12 cellular contexts compared by ENCODE assay signal in genomic region chr5:93595420-93596136, GRCh38. TPM values are rescaled to one million over a fixed set of nuclear protein-coding genes. Genes with fewer than 3 reads are reported as not detected.
A peak's percentile ranks its signal among the peaks of the same experiment; 100 is the strongest.
DNase-seq lines count a peak whose midpoint lies in the region; ATAC-seq and TF ChIP-seq lines count a peak whose summit lies in the region.
"Had no signal": no experiment of that assay in that cellular context is flagged by ENCODE, and none has a peak within 500 bp of the region (broad histone marks: within the 10 kb centered on the region; RNA-seq: fewer than 3 reads in every experiment).

No MANE protein-coding gene starts in this region.

- no peak overlapping the region for H2AFZ ChIP-seq in trophoblast cell (ENCODE audit: insufficient read depth, low read length, poor library complexity)

- H4K12ac ChIP-seq in trophoblast cell (ENCODE audit: low read depth, low read length) = no peak overlapping the region

- H3K79me1 ChIP-seq in trophoblast cell (ENCODE audit: low read length) = no peaks in the 10 kb centered on the region

- no peak overlapping the region for H2AK5ac ChIP-seq in trophoblast cell (ENCODE audit: low read length)

- H3K9me3 ChIP-seq in esophagus muscularis mucosa (no peaks in the 10 kb centered on the region), trophoblast cell (ENCODE audit: insufficient read depth, low read depth, low read length) (peaks cover 10% of the 10 kb centered on the region)

- no peak for TF ChIP-seq CTCF in esophagus muscularis mucosa (IDR thresholded peaks at IDR 0.05)

- peaks cover 0 to 41% (median 0%) of the 10 kb centered on the region in 4 donors for H3K27me3 ChIP-seq in esophagus muscularis mucosa
- peaks cover 76% of the 10 kb centered on the region for H3K27me3 ChIP-seq in trophoblast cell (ENCODE audit: insufficient read depth, low read length)

- H4K8ac ChIP-seq in trophoblast cell (ENCODE audit: low read depth, low read length) = no peak overlapping the region

- no peaks in the 10 kb centered on the region for H3K79me2 ChIP-seq in trophoblast cell (ENCODE audit: control insufficient read depth, insufficient read depth, low read length, poor library complexity)

- no peak overlapping the region for H4K91ac ChIP-seq in trophoblast cell (ENCODE audit: low read depth, low read length)

- H2BK12ac ChIP-seq in trophoblast cell (ENCODE audit: low read length) = no peak overlapping the region

- peak overlapping the region in 2 of 4 donors; percentile 2 to 20 for H3K4me3 ChIP-seq in esophagus muscularis mucosa
- H3K4me3 ChIP-seq in trophoblast cell (ENCODE audit: low read depth, low read length) = no peak overlapping the region

- no peak for TF ChIP-seq EP300 in esophagus muscularis mucosa (IDR thresholded peaks at IDR 0.05)

- H3K4ac ChIP-seq in trophoblast cell (ENCODE audit: low read depth, low read length) = no peak overlapping the region

- no peak overlapping the region for H2BK120ac ChIP-seq in trophoblast cell (ENCODE audit: insufficient read depth, low read length, poor library complexity)

- no peak overlapping the region for H2BK5ac ChIP-seq in trophoblast cell (ENCODE audit: low read depth, low read length, poor library complexity)

- intact Hi-C loops in esophagus muscularis mucosa (cut with DNase I) = no loop called here

- H3K14ac ChIP-seq in trophoblast cell (ENCODE audit: low read length) = no peak overlapping the region

- no peak for ATAC-seq in HG02884 (IDR thresholded peaks at IDR 0.05; ENCODE audit: unreplicated experiment)

- 64% methylated on average over 25 of the region's 28 CpGs for WGBS in esophagus muscularis mucosa
- WGBS in trophoblast cell (ENCODE audit: extremely low coverage, insufficient coverage, insufficient read length) = no CpG with 5 or more reads among the region's 28 CpGs

- H3K27ac ChIP-seq in esophagus muscularis mucosa (replicated peaks in 1 of 4) (peak overlapping the region; percentile 1 to 75 (median 68)), trophoblast cell (ENCODE audit: low read depth, low read length) (no peak overlapping the region)

- in situ Hi-C loops in G401 (cut with HindIII; ENCODE audit: low sequenced_read_pairs) = no loop called here

- peaks cover 0 to 22% (median 5%) of the 10 kb centered on the region in 4 donors for H3K36me3 ChIP-seq in esophagus muscularis mucosa
- no peaks in the 10 kb centered on the region for H3K36me3 ChIP-seq in trophoblast cell (ENCODE audit: control insufficient read depth in 1 of 2, insufficient read depth in 2 of 2, low read length in 2 of 2)

- DNase-seq in G401 (ENCODE audit: low spot score) (peak; percentile 57), NCI-H69 (lab: John Stamatoyannopoulos, UW) (peak; percentile 94), esophagus muscularis mucosa (ENCODE audit: extremely low spot score) (peak; percentile 84), trophoblast cell (no peak), GM19240 (ENCODE audit: insufficient read length, low spot score) (no peak)
- no peak for DNase-seq in stimulated activated CD4-positive, alpha-beta T cell treated with anti-CD3 and anti-CD28 coated beads, Interleukin-4, amount 100 ng/mL, for 1 hour
- DNase-seq: CD4-positive, CD25-positive, alpha-beta regulatory T cell; midbrain; SHP77; stimulated activated CD4-positive, alpha-beta T cell treated with anti-CD3 and anti-CD28 coated beads, Interleukin-2, amount 100 ng/mL, for 48 hours had no signal

- H3K4me2 ChIP-seq in trophoblast cell (ENCODE audit: low read length) = peak overlapping the region; percentile 16

- H3K23ac ChIP-seq in trophoblast cell (ENCODE audit: low read length) = no peak overlapping the region

- TF ChIP-seq POLR2A in esophagus muscularis mucosa (IDR thresholded peaks at IDR 0.05; ENCODE audit: low read depth) = no peak

- no peak overlapping the region for H3K18ac ChIP-seq in trophoblast cell (ENCODE audit: low read length)

- H3K4me1 ChIP-seq in esophagus muscularis mucosa (peaks cover 0 to 48% (median 27%) of the 10 kb centered on the region in 4 donors), trophoblast cell (ENCODE audit: control insufficient read depth in 1 of 2, insufficient read depth in 2 of 2, low read length in 2 of 2) (peaks cover 3 to 5% of the 10 kb centered on the region in 2 experiments)

- H3K9ac ChIP-seq in trophoblast cell (ENCODE audit: low read length) = no peak overlapping the region

RNA-seq across cellular contexts. Expression of gene NR2F1, which starts 12.6 kb away (rescaled TPM):
- total RNA-seq in G401 (2014; rRNA removed; shearing (Covaris generic)) = 175 and 199 TPM in 2 replicates
- 10 to 100 TPM; 17.4 to 43.8 (median 40.6) TPM for total RNA-seq in esophagus muscularis mucosa
- 0.04 and 0.14 TPM in 2 replicates for polyA plus RNA-seq in trophoblast cell (2013)
- total RNA-seq: activated naive CD4-positive, alpha-beta T cell treated with anti-CD3 and anti-CD28 coated beads, Interleukin-2, amount 50 U/mL, for 72 hours; CD4-positive, CD25-positive, alpha-beta regulatory T cell had no signal
- polyA plus RNA-seq: CD4-positive, CD25-positive, alpha-beta regulatory T cell had no signal

RNA-seq across cellular contexts. Expression of gene NR2F1-AS1, which starts 14.6 kb away (rescaled TPM):
- 20.8 and 23.0 TPM in 2 replicates for total RNA-seq in G401 (2014; rRNA removed; shearing (Covaris generic))
- 10 to 100 TPM in 1 of 4 donors, 1 to 10 TPM in 3; 8.6 to 22.8 (median 9.5) TPM for total RNA-seq in esophagus muscularis mucosa
- polyA plus RNA-seq in trophoblast cell (2013) = 0.01 and 0.12 TPM in 2 replicates
- total RNA-seq: activated naive CD4-positive, alpha-beta T cell treated with anti-CD3 and anti-CD28 coated beads, Interleukin-2, amount 50 U/mL, for 72 hours; CD4-positive, CD25-positive, alpha-beta regulatory T cell had no signal
- polyA plus RNA-seq: CD4-positive, CD25-positive, alpha-beta regulatory T cell had no signal

Comparison
In these comparisons a context has a peak if more than half of its experiments do, and no peak if none do; other contexts are left out.
1. DNase-seq: peak in G401 (single experiment), NCI-H69 (single experiment) and esophagus muscularis mucosa (single experiment); none in trophoblast cell (0 of 2), stimulated activated CD4-positive, alpha-beta T cell treated with anti-CD3 and anti-CD28 coated beads, Interleukin-4, amount 100 ng/mL, for 1 hour (single experiment) and GM19240 (single experiment).